In the genomic region with DNA sequence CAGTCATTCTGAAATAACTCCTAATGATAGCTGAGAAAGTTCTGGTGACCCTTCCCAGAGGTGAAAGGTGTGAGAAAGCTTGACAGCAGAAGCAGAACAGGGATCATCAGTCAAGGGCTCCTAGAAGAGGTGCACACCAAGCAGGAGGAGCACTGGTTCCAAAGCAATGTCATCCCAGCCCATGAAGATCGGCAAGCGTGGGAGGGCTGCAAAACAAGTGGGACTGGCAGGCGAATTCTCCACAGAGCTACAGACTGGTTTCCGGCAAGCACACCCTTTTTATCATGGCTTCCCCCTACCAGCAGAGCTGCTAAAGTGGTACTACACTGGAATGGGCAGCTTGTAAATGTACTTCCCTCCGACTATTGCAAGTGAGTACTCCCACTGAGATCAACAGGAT, we compare ENCODE assay signal across 9 cellular contexts.
"Had no signal": no experiment of that assay in that cellular context is flagged by ENCODE, and none has a peak within 500 bp of the region (broad histone marks: within the 10 kb centered on the region; RNA-seq: fewer than 3 reads in every experiment).

No MANE protein-coding gene starts in this region.

- H3K27me3 Mint-ChIP-seq: IgD-negative memory B cell had no signal

- H3K9me3 Mint-ChIP-seq: H9, IgD-negative memory B cell had no signal

- H3K4me3 Mint-ChIP-seq: H9, IgD-negative memory B cell had no signal

- FAIRE-seq: H54, HepG2 had no signal

- ATAC-seq: HepG2 had no signal

- H3K4me1 Mint-ChIP-seq: H9, IgD-negative memory B cell had no signal

- H3K27ac ChIP-seq: GM23248, HL-60 had no signal

- H3K4me3 ChIP-seq: GM23248 had no signal

- H3K27ac Mint-ChIP-seq: IgD-negative memory B cell had no signal

- DNase-seq: GM23248, GOT3, H9, HCEC 1CT, KBM-7 had no signal
